Comparison of ENCODE assay signal across 12 cellular contexts in the genomic region with DNA sequence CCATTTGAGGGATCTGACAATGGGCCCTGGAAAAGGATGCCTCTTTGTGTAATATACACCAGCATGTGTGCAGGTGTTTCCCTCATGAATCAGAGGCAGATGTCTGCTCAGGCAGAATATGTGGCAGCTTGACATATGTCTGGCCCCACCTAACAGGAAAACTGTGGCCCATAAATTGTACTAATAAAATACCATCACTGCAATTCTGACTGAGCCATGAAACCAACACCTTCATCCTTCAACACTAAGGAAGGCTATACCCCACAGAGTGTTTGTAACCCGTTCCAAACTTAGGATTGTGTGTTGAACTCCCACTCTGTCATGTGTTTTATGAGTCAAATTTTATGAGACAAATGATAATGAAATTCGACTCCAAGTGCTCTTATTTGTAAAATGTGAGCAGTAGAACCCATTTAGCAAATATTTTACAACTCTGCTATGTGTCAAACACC. TPM values are rescaled to one million over a fixed set of nuclear protein-coding genes. Genes with fewer than 3 reads are reported as not detected.
DNase-seq lines count a peak whose midpoint lies in the region; ATAC-seq, FAIRE-seq and TF ChIP-seq lines count a peak whose summit lies in the region.
"Had no signal": no experiment of that assay in that cellular context is flagged by ENCODE, and none has a peak within 500 bp of the region (broad histone marks: within the 10 kb centered on the region; RNA-seq: fewer than 3 reads in every experiment).

No MANE protein-coding gene starts in this region.

- H3K79me2 ChIP-seq in fibroblast of lung (ENCODE audit: control insufficient read depth, insufficient read depth, low read length): peaks cover 66% of the 10 kb centered on the region
- H3K79me2 ChIP-seq in HepG2 (ENCODE audit: insufficient read depth, low read length): no peaks in the 10 kb centered on the region

- POLR2A ChIA-PET in HepG2 (lab: Yijun Ruan, JAX): no interaction called here

- CTCF ChIA-PET in HepG2 (lab: Yijun Ruan, JAX; ENCODE audit: low intra/inter-chr PET ratio, low total read pairs): no interaction called here

- H4K20me1 ChIP-seq in fibroblast of lung (ENCODE audit: control insufficient read depth, extremely low read depth, insufficient read depth, low read length) (no peaks in the 10 kb centered on the region), HepG2 (ENCODE audit: insufficient read depth, low read length) (no peaks in the 10 kb centered on the region)

- in situ Hi-C loops in HepG2 (cut with HindIII; ENCODE audit: extremely low pct_ligation_motif_present, low pct_unique_long_range_greater_than_20kb): no loop called here

- H3K27me3 ChIP-seq in fibroblast of lung (ENCODE audit: control insufficient read depth, insufficient read depth, low read length) (no peaks in the 10 kb centered on the region), skeletal muscle satellite cell (ENCODE audit: control insufficient read depth, insufficient read depth, low read length) (no peaks in the 10 kb centered on the region), aorta (ENCODE audit: control insufficient read depth in 1 of 2, insufficient read depth in 2 of 2, low read length in 1 of 2) (no peaks in the 10 kb centered on the region), HepG2 (ENCODE audit: control insufficient read depth in 1 of 2, insufficient read depth in 2 of 2, low read length in 2 of 2) (no peaks in the 10 kb centered on the region; a peak in 1 of 5 replicates)
- H3K27me3 ChIP-seq: SJSA1 had no signal

- no peak overlapping the region for H3K9ac ChIP-seq in fibroblast of lung (ENCODE audit: insufficient read depth, low read length)
- H3K9ac ChIP-seq in skeletal muscle satellite cell (ENCODE audit: low read depth, low read length): no peak overlapping the region
- no peak overlapping the region for H3K9ac ChIP-seq in HepG2 (ENCODE audit: insufficient read depth, low read depth, low read length)

- BruUV-seq in HepG2 (replicated peaks; lab: Mats Ljungman, UMichigan): no TSS peak

- TF ChIP-seq EP300 in HepG2 (IDR thresholded peaks at IDR 0.05; ENCODE audit: low read depth in 2 of 2, low read length in 2 of 2): no peak
- no peak for TF ChIP-seq EP300 in HepG2 (CRISPR knock-in tag; IDR thresholded peaks at IDR 0.05; ENCODE audit: borderline replicate concordance)

- intact Hi-C loops in aorta (cut with DNase I): no loop called here
- intact Hi-C loops in HepG2 (cut with micrococcal nuclease; ENCODE audit: unreplicated experiment): no loop called here

- no peak for TF ChIP-seq CTCF in fibroblast of lung (conservative IDR thresholded peaks at IDR 0.05 in 1 of 2, IDR thresholded peaks at IDR 0.05 in 1 of 2; ENCODE audit: low read depth in 1 of 2, low read length in 2 of 2)
- no peak for TF ChIP-seq CTCF in HepG2 (CRISPR knock-in tag; IDR thresholded peaks at IDR 0.05)

- DNase-seq in HCEC 1CT (peak; percentile 80), NCI-H524 (lab: John Stamatoyannopoulos, UW) (peak; percentile 86 to 92), fibroblast of lung (ENCODE audit: low read depth in 2 of 2) (peak; percentile 57 to 78), aorta (no peak), GM19240 (ENCODE audit: insufficient read length, low spot score) (no peak), HepG2 (ENCODE audit: low spot score) (no peak)
- DNase-seq in stimulated activated CD4-positive, alpha-beta T cell treated with anti-CD3 and anti-CD28 coated beads, Interleukin-4, amount 100 ng/mL, for 1 hour: no peak
- DNase-seq: retina had no signal

- TF ChIP-seq POLR2A in HepG2 (IDR thresholded peaks at IDR 0.05; ENCODE audit: insufficient read depth in 1 of 2, low read depth in 2 of 2, low read length in 2 of 2): no peak

- H2AFZ ChIP-seq in fibroblast of lung (ENCODE audit: low read length) (no peak overlapping the region), HepG2 (ENCODE audit: low read length) (no peak overlapping the region)

- H3K4me2 ChIP-seq in fibroblast of lung (ENCODE audit: extremely low read depth, insufficient read depth, low read length) (no peak overlapping the region), skeletal muscle satellite cell (ENCODE audit: low read length) (peak overlapping the region; percentile 58), HepG2 (ENCODE audit: low read depth, low read length) (no peak overlapping the region)

- peaks cover 40% of the 10 kb centered on the region for H3K4me1 ChIP-seq in fibroblast of lung (ENCODE audit: control insufficient read depth, extremely low read depth, insufficient read depth, low read length)
- H3K4me1 ChIP-seq in skeletal muscle satellite cell (ENCODE audit: control insufficient read depth, insufficient read depth, low read length): peaks cover 40% of the 10 kb centered on the region
- peaks cover 3 to 5% of the 10 kb centered on the region in 2 donors for H3K4me1 ChIP-seq in aorta (ENCODE audit: control insufficient read depth in 1 of 2, insufficient read depth in 2 of 2, low read length in 2 of 2)
- no peaks in the 10 kb centered on the region for H3K4me1 ChIP-seq in HepG2 (ENCODE audit: insufficient read depth, low read length)

- H3K9me3 ChIP-seq in fibroblast of lung (ENCODE audit: control insufficient read depth, insufficient read depth, low read depth, low read length) (no peaks in the 10 kb centered on the region), skeletal muscle satellite cell (replicated peaks; ENCODE audit: low read length) (no peaks in the 10 kb centered on the region), aorta (ENCODE audit: control insufficient read depth, low read length) (no peaks in the 10 kb centered on the region), HepG2 (ENCODE audit: low read length) (no peaks in the 10 kb centered on the region)
- H3K9me3 ChIP-seq: SJSA1 had no signal

- no peak for ATAC-seq in aorta (ENCODE audit: low FRiP score)
- ATAC-seq in HepG2: no peak
- ATAC-seq: stimulated activated memory B cell treated with anti-CD40 and anti-IgM and Interleukin-4, amounts not matched to agents 10 μg/mL and 1 μg/mL and 100 μg/mL, for 72 hours had no signal

- H3K4me3 ChIP-seq in fibroblast of lung (replicated peaks in 1 of 4; ENCODE audit: control extremely low read depth in 1 of 4, insufficient read depth in 1 of 4, low read depth in 3 of 4, low read length in 4 of 4): no peak overlapping the region
- H3K4me3 ChIP-seq in skeletal muscle satellite cell (ENCODE audit: low read length): no peak overlapping the region
- H3K4me3 ChIP-seq in aorta (ENCODE audit: low read length in 2 of 2): no peak overlapping the region
- H3K4me3 ChIP-seq in HepG2 (replicated peaks in 1 of 3; ENCODE audit: insufficient read depth in 1 of 3, low read depth in 2 of 3, low read length in 3 of 3): no peak overlapping the region
- H3K4me3 ChIP-seq: SJSA1 had no signal

- no peak for TF ChIP-seq RAD21 in HepG2 (CRISPR knock-in tag; IDR thresholded peaks at IDR 0.05)

- FAIRE-seq in HepG2 (lab: Jason Lieb, UNC): no peak

- 37 to 43% methylated on average over 2 of the region's 2 CpGs for WGBS in aorta, 2 donors
- 6% methylated on average over 2 of the region's 2 CpGs for WGBS in HepG2 (ENCODE audit: low lambda C conversion rate)

- peak overlapping the region; percentile 22 for H3K27ac ChIP-seq in fibroblast of lung (ENCODE audit: insufficient read depth, low read length)
- H3K27ac ChIP-seq in aorta (ENCODE audit: low read depth in 1 of 2, low read length in 2 of 2): peak overlapping the region in 1 of 2 donors; percentile 39
- H3K27ac ChIP-seq in HepG2 (ENCODE audit: extremely low read length, insufficient read depth, low read length): no peak overlapping the region
- H3K27ac ChIP-seq: SJSA1 had no signal

- H3K36me3 ChIP-seq in fibroblast of lung (ENCODE audit: control insufficient read depth, insufficient read depth, low read length): no peaks in the 10 kb centered on the region
- H3K36me3 ChIP-seq in skeletal muscle satellite cell (ENCODE audit: insufficient read depth, low read length): no peaks in the 10 kb centered on the region
- no peaks in the 10 kb centered on the region for H3K36me3 ChIP-seq in aorta (ENCODE audit: control insufficient read depth in 1 of 2, insufficient read depth in 2 of 2, low read length in 1 of 2)
- H3K36me3 ChIP-seq in HepG2 (replicated peaks in 1 of 2; ENCODE audit: control insufficient read depth in 1 of 2, insufficient read depth in 2 of 2, low read length in 2 of 2): no peaks in the 10 kb centered on the region
- H3K36me3 ChIP-seq: SJSA1 had no signal

TF ChIP-seq in HepG2, 621 proteins besides CTCF, POLR2A, EP300 and RAD21 (continues in another document):
- no peak for TF ChIP-seq ZSCAN21 (CRISPR knock-in tag; IDR thresholded peaks at IDR 0.05; ENCODE audit: borderline replicate concordance)
- TF ChIP-seq JUND (CRISPR knock-in tag; IDR thresholded peaks at IDR 0.05): no peak
- TF ChIP-seq ZNF30 (CRISPR knock-in tag; IDR thresholded peaks at IDR 0.05): no peak

RNA-seq across cellular contexts. Expression of gene LAMA4, which starts 22.7 kb away (rescaled TPM):
- total RNA-seq in fibroblast of lung (494 and 636 TPM in 2 replicates), aorta (100 to 1,000 TPM in 1 of 2 donors, 10 to 100 TPM in 1; 71.4 to 150 TPM), HepG2 (2016; rRNA removed; fragmentation: Illumina TruSeq; extraction: Trizol) (not detected in 2 replicates)
- polyA plus RNA-seq in fibroblast of lung (183 and 662 TPM in 2 replicates), aorta (10 to 100 TPM in 1 of 2 donors, 1 to 10 TPM in 1; 7.8 to 63.5 TPM), HepG2 (2011; rRNA removed) (not detected in 2 replicates)
- 153 and 500 TPM in 2 replicates for polyA plus RNA-seq in fibroblast of lung (2012)
- polyA minus RNA-seq in fibroblast of lung (ENCODE audit: low replicate concordance): 336 and 720 TPM in 2 replicates
- 216 and 328 TPM in 2 replicates for total RNA-seq in skeletal muscle satellite cell (2012; rRNA removed)
- total RNA-seq in HepG2 (2016; cell fraction: cytosol; rRNA removed; fragmentation: Illumina TruSeq; extraction: Trizol; ENCODE audit: low read depth): not detected in 2 replicates
- not detected in 2 replicates for total RNA-seq in HepG2 (2016; cell fraction: insoluble cytoplasmic fraction; rRNA removed; fragmentation: Illumina TruSeq; extraction: Trizol)
- total RNA-seq in HepG2 (2016; cell fraction: membrane; rRNA removed; fragmentation: Illumina TruSeq; extraction: Trizol): not detected in 2 replicates
- not detected in 2 replicates for total RNA-seq in HepG2 (2016; cell fraction: nucleus; rRNA removed; fragmentation: Illumina TruSeq; extraction: Trizol)
- not detected in 2 replicates for polyA plus RNA-seq in HepG2 (2011; cell fraction: cytosol; rRNA removed)
- polyA plus RNA-seq in HepG2 (2011; cell fraction: nucleus; rRNA removed): not detected in 2 replicates
- 0.05 TPM in 1 of 2 replicates, not detected in the other for polyA plus RNA-seq in HepG2 (2012)
- not detected in 2 replicates for polyA plus RNA-seq in HepG2 (2016; cell fraction: cytosol; fragmentation: Illumina TruSeq; extraction: Trizol; ENCODE audit: low read depth)
- polyA plus RNA-seq in HepG2 (2016; cell fraction: insoluble cytoplasmic fraction; fragmentation: Illumina TruSeq; extraction: Trizol; ENCODE audit: low read depth): not detected in 2 replicates
- not detected in 2 replicates for polyA plus RNA-seq in HepG2 (2016; cell fraction: membrane; fragmentation: Illumina TruSeq; extraction: Trizol; ENCODE audit: low read depth)
- not detected in 2 replicates for polyA plus RNA-seq in HepG2 (2016; cell fraction: nucleus; fragmentation: Illumina TruSeq; extraction: Trizol; ENCODE audit: insufficient read depth, low read depth)
- 0.30 TPM in 1 of 2 replicates, not detected in the other for polyA minus RNA-seq in HepG2 (2011; rRNA and poly(A)+ RNA removed; ENCODE audit: low replicate concordance)
- polyA minus RNA-seq in HepG2 (2011; cell fraction: cytosol; rRNA and poly(A)+ RNA removed): not detected in 2 replicates
- not detected in 2 replicates for polyA minus RNA-seq in HepG2 (2011; cell fraction: nucleus; rRNA and poly(A)+ RNA removed)
- total RNA-seq: activated CD8-positive, alpha-beta memory T cell treated with anti-CD3 and anti-CD28 coated beads for 36 hours had no signal

Comparison
In these comparisons a context has a peak if more than half of its experiments do, and no peak if none do; other contexts are left out.
1. DNase-seq: peak in HCEC 1CT (single experiment), NCI-H524 (2 of 2) and fibroblast of lung (2 of 2); none in aorta (0 of 2), GM19240 (single experiment), HepG2 (single experiment) and stimulated activated CD4-positive, alpha-beta T cell treated with anti-CD3 and anti-CD28 coated beads, Interleukin-4, amount 100 ng/mL, for 1 hour (single experiment).
2. RNA of gene LAMA4, which starts 22.7 kb away (total RNA-seq): 494 to 636 TPM in fibroblast of lung and 71.4 to 150 TPM in aorta; not detected in HepG2; every median in the first group is over 10 times any median in the second.